In the genomic region with DNA sequence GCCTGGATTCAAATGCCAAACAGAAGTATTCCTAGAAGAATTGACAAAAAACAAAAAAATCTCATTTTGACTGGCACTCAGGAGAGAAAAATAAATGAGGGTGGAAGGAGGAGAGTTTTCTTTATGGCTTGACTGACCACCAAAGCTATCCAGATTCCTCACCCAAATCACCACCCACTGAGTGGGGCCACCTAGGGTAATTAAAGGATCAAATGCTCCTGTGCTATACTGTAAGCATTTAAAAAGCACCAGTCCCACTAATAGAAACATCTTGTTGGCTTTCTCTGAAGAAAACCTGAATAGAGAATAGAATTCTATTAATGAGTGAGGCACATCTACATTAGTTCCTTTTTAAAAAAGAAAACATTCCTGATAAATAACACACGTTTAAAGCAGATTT, we compare ENCODE assay signal across 9 cellular contexts.
"Had no signal": no experiment of that assay in that cellular context is flagged by ENCODE, and none has a peak within 500 bp of the region (broad histone marks: within the 10 kb centered on the region; RNA-seq: fewer than 3 reads in every experiment).

No MANE protein-coding gene starts in this region.

- H3K9me3 Mint-ChIP-seq: HFFc6 had no signal

- ATAC-seq: HCT116, HepG2 had no signal

- DNase-seq: GOT3, H7, HFFc6, KBM-7 had no signal

- H3K27ac Mint-ChIP-seq: IgD-negative memory B cell had no signal

- H3K36me3 ChIP-seq: HAP-1 had no signal

- H3K9me3 ChIP-seq: HAP-1 had no signal

- H3K27me3 Mint-ChIP-seq: IgD-negative memory B cell had no signal

- H3K4me1 ChIP-seq: HAP-1 had no signal

- H3K4me3 ChIP-seq: HAP-1 had no signal

- H3K4me1 Mint-ChIP-seq: IgD-negative memory B cell had no signal

- H3K27ac ChIP-seq: HL-60 had no signal

- H3K4me3 Mint-ChIP-seq: HFFc6, IgD-negative memory B cell had no signal
